ENCODE assay signal across 1 cellular context in genomic region chr15:41850482-41851166, GRCh38.
A peak's percentile ranks its signal among the peaks of the same experiment; 100 is the strongest.
TF ChIP-seq lines count a peak whose summit lies in the region.

No MANE protein-coding gene starts in this region.

TF ChIP-seq in WTC11, 78 proteins besides CTCF, POLR2A, EP300 and RAD21:
- no peak for TF ChIP-seq ATF3 (CRISPR knock-in tag; conservative IDR thresholded peaks at IDR 0.05)
- 0 out of 2 replicates have a peak, but pooled peaks have one; percentile 44 for TF ChIP-seq AFF4 (CRISPR knock-in tag; IDR thresholded peaks at IDR 0.05; ENCODE audit: borderline replicate concordance)
